Comparison of ENCODE assay signal across 22 cellular contexts in the genomic region with DNA sequence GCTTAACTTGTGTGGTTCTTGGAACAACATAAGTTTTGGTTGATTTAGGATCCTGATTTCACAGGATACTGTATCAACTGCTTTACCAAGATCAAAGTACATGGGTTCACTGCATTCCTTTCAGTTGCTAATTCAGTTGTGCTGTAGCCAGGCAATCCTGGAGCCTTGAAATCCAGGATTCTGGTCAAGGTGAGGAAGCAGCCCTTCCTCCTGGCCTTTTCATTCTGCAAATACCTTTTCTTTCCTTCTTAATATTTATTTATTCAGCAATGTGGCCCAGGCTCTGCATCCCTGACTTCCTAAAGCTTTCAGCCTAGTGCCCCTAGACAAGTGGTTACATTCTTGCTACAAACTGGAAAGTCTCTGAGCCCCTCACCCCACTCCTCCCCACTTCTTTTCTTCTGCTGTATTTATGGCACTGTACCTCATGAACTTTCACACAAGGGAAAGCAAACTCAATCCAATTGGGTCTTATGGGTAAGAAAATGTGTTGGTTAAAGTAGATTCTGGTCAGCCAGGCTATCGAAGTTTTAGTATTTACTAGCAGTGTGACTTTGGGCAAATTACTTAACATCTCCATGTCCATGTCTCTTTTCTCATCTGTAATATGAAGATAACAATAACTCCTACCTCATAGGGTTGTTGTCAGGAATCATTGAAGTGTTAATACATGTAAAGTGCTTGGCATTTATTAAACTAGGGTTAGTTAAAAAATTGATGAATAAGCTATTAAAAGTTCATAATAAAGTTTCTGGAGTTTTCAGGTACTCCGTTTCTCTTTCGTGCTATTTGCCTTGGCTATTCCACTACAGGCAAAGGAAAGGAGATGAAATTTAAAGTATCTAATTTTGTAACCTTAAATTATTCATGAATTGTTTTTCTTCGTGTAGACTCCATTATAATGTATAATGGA. TPM values are rescaled to one million over a fixed set of nuclear protein-coding genes. Genes with fewer than 3 reads are reported as not detected.
DNase-seq lines count a peak whose midpoint lies in the region; ATAC-seq, FAIRE-seq and TF ChIP-seq lines count a peak whose summit lies in the region.
"Had no signal": no experiment of that assay in that cellular context is flagged by ENCODE, and none has a peak within 500 bp of the region (broad histone marks: within the 10 kb centered on the region; RNA-seq: fewer than 3 reads in every experiment).

No MANE protein-coding gene starts in this region.

- intact Hi-C loops in vagina (cut with DNase I) (no loop called here), posterior vena cava (cut with DNase I) (no loop called here)

- 0 out of 6 replicates have a peak overlapping the region, but pooled peaks of 1 of the 2 experiments have one; percentile 10 for H3K27ac ChIP-seq in A549
- no peak overlapping the region for H3K27ac ChIP-seq in vagina
- H3K27ac ChIP-seq: BLaER1, SK-N-MC, skin epidermis had no signal

- WGBS in A549 (ENCODE audit: missing lambda C conversion rate): 83% methylated on average over 4 of the region's 4 CpGs

- no peak for FAIRE-seq in A549 (lab: Jason Lieb, UNC)
- FAIRE-seq: A204.1, HTR-8/SVneo had no signal

- H3K4me3 ChIP-seq in A549 (no peak overlapping the region), vagina (no peak overlapping the region)
- H3K4me3 ChIP-seq: BLaER1, lung, SK-N-MC, skin epidermis, testis had no signal

- H3K4me1 ChIP-seq in A549 (peaks cover 83% of the 10 kb centered on the region), vagina (peaks cover 6% of the 10 kb centered on the region)

- no peaks in the 10 kb centered on the region for H3K9me3 ChIP-seq in A549
- H3K9me3 ChIP-seq in vagina: no peaks in the 10 kb centered on the region
- H3K9me3 ChIP-seq: adrenal gland, BLaER1, testis had no signal

- peaks cover 93% of the 10 kb centered on the region for H3K4me1 Mint-ChIP-seq in WTC11
- peaks cover 54% of the 10 kb centered on the region for H3K4me1 Mint-ChIP-seq in glutamatergic neuron (ENCODE audit: low read depth, unreplicated experiment)
- peaks cover 39% of the 10 kb centered on the region for H3K4me1 Mint-ChIP-seq in mesothelial cell of epicardium

- POLR2A ChIA-PET in A549 (lab: Yijun Ruan, JAX) (no interaction called here), WTC11 (lab: Charles Lee) (interaction anchor here (1.1 kb wide), 1 partner anchor 15 kb away, joined by 4 read pairs; no protein-coding TSS in a partner anchor)

- H3K4me2 ChIP-seq in A549: peak overlapping the region; percentile 52
- H3K4me2 ChIP-seq: BLaER1 had no signal

- TF ChIP-seq CTCF in A549 (IDR thresholded peaks at IDR 0.05) (no peak), WTC11 (IDR thresholded peaks at IDR 0.05) (no peak), glutamatergic neuron (IDR thresholded peaks at IDR 0.05; ENCODE audit: partially characterized antibody, unreplicated experiment) (no peak), mesothelial cell of epicardium (IDR thresholded peaks at IDR 0.05; ENCODE audit: unreplicated experiment) (no peak), vagina (IDR thresholded peaks at IDR 0.05) (no peak)

- TF ChIP-seq POLR2A in A549 (IDR thresholded peaks at IDR 0.05; ENCODE audit: low read length): no peak
- no peak for TF ChIP-seq POLR2A in vagina (IDR thresholded peaks at IDR 0.05)

- H3K9me3 Mint-ChIP-seq in WTC11 (no peaks in the 10 kb centered on the region), glutamatergic neuron (ENCODE audit: unreplicated experiment) (peaks cover 4% of the 10 kb centered on the region), mesothelial cell of epicardium (no peaks in the 10 kb centered on the region)
- H3K9me3 Mint-ChIP-seq: naive B cell had no signal

- H3K36me3 Mint-ChIP-seq in WTC11: no peaks in the 10 kb centered on the region
- H3K36me3 Mint-ChIP-seq in glutamatergic neuron (ENCODE audit: unreplicated experiment): no peaks in the 10 kb centered on the region
- H3K36me3 Mint-ChIP-seq in mesothelial cell of epicardium: no peaks in the 10 kb centered on the region
- H3K36me3 Mint-ChIP-seq: naive B cell had no signal

- TF ChIP-seq RAD21 in A549 (conservative IDR thresholded peaks at IDR 0.05 in 1 of 2, IDR thresholded peaks at IDR 0.05 in 1 of 2): no peak

- H3K27me3 ChIP-seq in vagina: no peaks in the 10 kb centered on the region
- H3K27me3 ChIP-seq: adrenal gland, BLaER1, testis had no signal

- CTCF ChIA-PET in A549 (lab: Yijun Ruan, JAX): interaction anchor here (2.0 kb wide), 1 partner anchor 150 kb away, joined by 4 read pairs; no protein-coding TSS in a partner anchor
- CTCF ChIA-PET in WTC11 (lab: Charles Lee): no interaction called here

- TF ChIP-seq EP300 in A549 (IDR thresholded peaks at IDR 0.05): no peak

- peak overlapping the region; percentile 38 for H3K4me3 Mint-ChIP-seq in WTC11
- no peak overlapping the region for H3K4me3 Mint-ChIP-seq in glutamatergic neuron (ENCODE audit: unreplicated experiment)
- H3K4me3 Mint-ChIP-seq in mesothelial cell of epicardium: no peak overlapping the region
- H3K4me3 Mint-ChIP-seq: naive B cell had no signal

- DNase-seq in A549 (ENCODE audit: low read depth in 1 of 2, low spot score in 1 of 2): no peak
- no peak for DNase-seq in WTC11 (ENCODE audit: low spot score)
- no peak for DNase-seq in glutamatergic neuron
- DNase-seq in mesothelial cell of epicardium (ENCODE audit: low spot score in 2 of 2, unreplicated experiment in 2 of 2): no peak
- no peak for DNase-seq in vagina (ENCODE audit: extremely low spot score in 2 of 2)
- no peak for DNase-seq in NCI-H2196 (lab: John Stamatoyannopoulos, UW; ENCODE audit: unreplicated experiment)
- no peak for DNase-seq in posterior vena cava (ENCODE audit: low spot score)
- DNase-seq: activated CD4-positive, alpha-beta T cell treated with anti-CD3 and anti-CD28 coated beads for 1 hour; adrenal gland; cerebellar nuclear complex; MM.1S; naive B cell; NCI-H1694; stimulated activated CD4-positive, alpha-beta T cell treated with anti-CD3 and anti-CD28 coated beads, Interleukin-4, amount 100 ng/mL, for 4 hours had no signal

- H3K27ac Mint-ChIP-seq in WTC11 (peak overlapping the region; percentile 82), glutamatergic neuron (ENCODE audit: unreplicated experiment) (peak overlapping the region; percentile 9), mesothelial cell of epicardium (peak overlapping the region; percentile 32)

- ATAC-seq in A549 (no peak), WTC11 (peak; percentile 77), HG03095 (IDR thresholded peaks at IDR 0.05; ENCODE audit: unreplicated experiment) (no peak)

- no peaks in the 10 kb centered on the region for H3K27me3 Mint-ChIP-seq in WTC11 (ENCODE audit: low read depth)
- H3K27me3 Mint-ChIP-seq in glutamatergic neuron (ENCODE audit: unreplicated experiment): no peaks in the 10 kb centered on the region
- no peaks in the 10 kb centered on the region for H3K27me3 Mint-ChIP-seq in mesothelial cell of epicardium (ENCODE audit: low read depth)
- H3K27me3 Mint-ChIP-seq: naive B cell had no signal

- no peaks in the 10 kb centered on the region for H3K36me3 ChIP-seq in vagina
- H3K36me3 ChIP-seq: adrenal gland had no signal

TF ChIP-seq in A549, 52 proteins besides CTCF, POLR2A, EP300 and RAD21:
- TF ChIP-seq, protein P1, sequence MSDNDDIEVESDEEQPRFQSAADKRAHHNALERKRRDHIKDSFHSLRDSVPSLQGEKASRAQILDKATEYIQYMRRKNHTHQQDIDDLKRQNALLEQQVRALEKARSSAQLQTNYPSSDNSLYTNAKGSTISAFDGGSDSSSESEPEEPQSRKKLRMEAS (IDR thresholded peaks at IDR 0.05): no peak
- TF ChIP-seq, protein P2, sequence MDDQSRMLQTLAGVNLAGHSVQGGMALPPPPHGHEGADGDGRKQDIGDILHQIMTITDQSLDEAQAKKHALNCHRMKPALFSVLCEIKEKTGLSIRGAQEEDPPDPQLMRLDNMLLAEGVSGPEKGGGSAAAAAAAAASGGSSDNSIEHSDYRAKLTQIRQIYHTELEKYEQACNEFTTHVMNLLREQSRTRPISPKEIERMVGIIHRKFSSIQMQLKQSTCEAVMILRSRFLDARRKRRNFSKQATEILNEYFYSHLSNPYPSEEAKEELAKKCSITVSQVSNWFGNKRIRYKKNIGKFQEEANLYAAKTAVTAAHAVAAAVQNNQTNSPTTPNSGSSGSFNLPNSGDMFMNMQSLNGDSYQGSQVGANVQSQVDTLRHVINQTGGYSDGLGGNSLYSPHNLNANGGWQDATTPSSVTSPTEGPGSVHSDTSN (IDR thresholded peaks at IDR 0.05): no peak
- TF ChIP-seq RARB (CRISPR knock-in tag; IDR thresholded peaks at IDR 0.05) (no peak), MAFK (IDR thresholded peaks at IDR 0.05; ENCODE audit: partially characterized antibody) (peak; percentile 55), HOXB5 (CRISPR knock-in tag; IDR thresholded peaks at IDR 0.05) (no peak), ZSCAN20 (CRISPR knock-in tag; IDR thresholded peaks at IDR 0.05) (no peak)
TF ChIP-seq in A549: peak in this region for 1.

TF ChIP-seq in WTC11, 78 proteins besides CTCF, POLR2A, EP300 and RAD21 (continues in another document):
- TF ChIP-seq, protein P3, sequence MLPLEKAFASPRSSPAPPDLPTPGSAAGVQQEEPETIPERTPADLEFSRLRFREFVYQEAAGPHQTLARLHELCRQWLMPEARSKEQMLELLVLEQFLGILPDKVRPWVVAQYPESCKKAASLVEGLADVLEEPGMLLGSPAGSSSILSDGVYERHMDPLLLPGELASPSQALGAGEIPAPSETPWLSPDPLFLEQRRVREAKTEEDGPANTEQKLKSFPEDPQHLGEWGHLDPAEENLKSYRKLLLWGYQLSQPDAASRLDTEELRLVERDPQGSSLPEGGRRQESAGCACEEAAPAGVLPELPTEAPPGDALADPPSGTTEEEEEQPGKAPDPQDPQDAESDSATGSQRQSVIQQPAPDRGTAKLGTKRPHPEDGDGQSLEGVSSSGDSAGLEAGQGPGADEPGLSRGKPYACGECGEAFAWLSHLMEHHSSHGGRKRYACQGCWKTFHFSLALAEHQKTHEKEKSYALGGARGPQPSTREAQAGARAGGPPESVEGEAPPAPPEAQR (CRISPR knock-in tag; IDR thresholded peaks at IDR 0.05): no peak
- no peak for TF ChIP-seq MYBL2 (CRISPR knock-in tag; IDR thresholded peaks at IDR 0.05)
- TF ChIP-seq, protein P4, sequence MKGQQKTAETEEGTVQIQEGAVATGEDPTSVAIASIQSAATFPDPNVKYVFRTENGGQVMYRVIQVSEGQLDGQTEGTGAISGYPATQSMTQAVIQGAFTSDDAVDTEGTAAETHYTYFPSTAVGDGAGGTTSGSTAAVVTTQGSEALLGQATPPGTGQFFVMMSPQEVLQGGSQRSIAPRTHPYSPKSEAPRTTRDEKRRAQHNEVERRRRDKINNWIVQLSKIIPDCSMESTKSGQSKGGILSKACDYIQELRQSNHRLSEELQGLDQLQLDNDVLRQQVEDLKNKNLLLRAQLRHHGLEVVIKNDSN (CRISPR knock-in tag; IDR thresholded peaks at IDR 0.05): no peak

RNA-seq across cellular contexts. Expression of a gene that starts 16.4 kb away (rescaled TPM):
- 76.7 and 77.4 TPM in 2 replicates for polyA plus RNA-seq in A549 (2011; rRNA removed)
- 40.4 and 48.8 TPM in 2 replicates for polyA plus RNA-seq in A549 (2012; cell fraction: cytosol; rRNA removed)
- polyA plus RNA-seq in A549 (2012; cell fraction: nucleus; rRNA removed): 32.9 and 46.0 TPM in 2 replicates
- 41.8 to 49.7 TPM (median 47.0 TPM) in 3 replicates for polyA plus RNA-seq in A549 (2017; fragmentation: RNase III; extraction: RNeasy Plus Mini Kit Qiagen cat#74134 plus additional on column Dnase treatment)
- polyA minus RNA-seq in A549 (2011; rRNA and poly(A)+ RNA removed): 77.8 and 84.0 TPM in 2 replicates
- 42.6 to 45.4 TPM (median 42.8 TPM) in 3 replicates for total RNA-seq in WTC11 (2021)
- 54.9 TPM for total RNA-seq in glutamatergic neuron (ENCODE audit: unreplicated experiment)
- 18.1 to 22.6 TPM (median 21.5 TPM) in 3 replicates for total RNA-seq in mesothelial cell of epicardium
- total RNA-seq in vagina: 4.4 TPM
- total RNA-seq in posterior vena cava: 1 to 10 TPM; 5.6 to 8.6 TPM

Comparison
In these comparisons a context has a peak if more than half of its experiments do, and no peak if none do; other contexts are left out.
1. H3K27ac Mint-ChIP-seq: peak in every context shown above with its lines; median percentile 82 in WTC11; 32 in mesothelial cell of epicardium; 9 in glutamatergic neuron.